In genomic region chr4:68594678-68595077, GRCh38 we compare ENCODE assay signal across 42 cellular contexts. TPM values are rescaled to one million over a fixed set of nuclear protein-coding genes. Genes with fewer than 3 reads are reported as not detected.
"Had no signal": no experiment of that assay in that cellular context is flagged by ENCODE, and none has a peak within 500 bp of the region (broad histone marks: within the 10 kb centered on the region; RNA-seq: fewer than 3 reads in every experiment).

No MANE protein-coding gene starts in this region.

- H3K27ac Mint-ChIP-seq: activated naive CD4-positive, alpha-beta T cell treated with anti-CD3 and anti-CD28 coated beads for 36 hours; activated naive CD4-positive, alpha-beta T cell treated with anti-CD3 and anti-CD28 coated beads, Interleukin-2, amount 10 ng/mL, durations not matched to agents 7 days and 5 days; activated naive CD4-positive, alpha-beta T cell treated with anti-CD3 and anti-CD28 coated beads, Interleukin-2, amount 50 U/mL, for 24 hours; activated naive CD4-positive, alpha-beta T cell treated with anti-CD3 and anti-CD28 coated beads, Interleukin-2, amount 50 U/mL, for 72 hours; activated naive CD8-positive, alpha-beta T cell; activated naive CD8-positive, alpha-beta T cell treated with anti-CD3 and anti-CD28 coated beads for 36 hours; activated naive CD8-positive, alpha-beta T cell treated with anti-CD3 and anti-CD28 coated beads, Interleukin-2, amount 10 ng/mL, durations not matched to agents 7 days and 5 days; activated naive CD8-positive, alpha-beta T cell treated with anti-CD3 and anti-CD28 coated beads, Interleukin-2, amount 50 U/mL, for 24 hours; activated T-cell treated with anti-CD3 and anti-CD28 coated beads, Interleukin-2, amount 50 U/mL, for 24 hours; activated T-cell treated with anti-CD3 and anti-CD28 coated beads, Interleukin-2, amount 50 U/mL, for 72 hours; activated T-helper 1 cell treated with anti-CD3 and anti-CD28 coated beads, Interleukin-12 subunit alpha, Interleukin-12 subunit beta, Interleukin-2, Interleukin-4 antibody, amounts not matched to agents 30 ng/mL and 10 ng/mL and 1 ng/mL, durations not matched to agents 14 hours and 24 hours and 36 hours; activated T-helper 17 cell treated with anti-CD3 and anti-CD28 coated beads, Interleukin-2, amount 50 U/mL, for 72 hours; activated T-helper 2 cell treated with anti-CD3 and anti-CD28 coated beads, Interferon-gamma antibody, Interleukin-2, Interleukin-4, amounts not matched to agents 10 μg/mL and 5 μg/mL and 100 μg/mL, durations not matched to agents 14 hours and 24 hours and 36 hours; brain had no signal

- H3K4me1 Mint-ChIP-seq: activated naive CD4-positive, alpha-beta T cell treated with anti-CD3 and anti-CD28 coated beads, Interleukin-2, amount 10 ng/mL, durations not matched to agents 7 days and 5 days; activated naive CD4-positive, alpha-beta T cell treated with anti-CD3 and anti-CD28 coated beads, Interleukin-2, amount 50 U/mL, for 24 hours; activated naive CD8-positive, alpha-beta T cell treated with anti-CD3 and anti-CD28 coated beads for 36 hours; activated naive CD8-positive, alpha-beta T cell treated with anti-CD3 and anti-CD28 coated beads, Interleukin-2, amount 10 ng/mL, durations not matched to agents 7 days and 5 days; activated naive CD8-positive, alpha-beta T cell treated with anti-CD3 and anti-CD28 coated beads, Interleukin-2, amount 50 U/mL, for 24 hours; activated T-helper 17 cell treated with anti-CD3 and anti-CD28 coated beads, Interleukin-2, amount 50 U/mL, for 72 hours; central memory CD8-positive, alpha-beta T cell had no signal

- H3K36me3 ChIP-seq: adrenal gland, ascending aorta, brain microvascular endothelial cell, breast epithelium, cardiac muscle cell had no signal

- FAIRE-seq: astrocyte, bronchial epithelial cell had no signal

- H3K9me3 ChIP-seq: adrenal gland, ascending aorta, body of pancreas, breast epithelium had no signal

- DNase-seq: activated effector memory CD4-positive, alpha-beta T cell treated with anti-CD3 and anti-CD28 coated beads, Interleukin-2, amount 50 U/mL, for 16 hours; activated effector memory CD4-positive, alpha-beta T cell treated with Interleukin-2 at 50 U/mL for 16 hours; activated gamma-delta T cell; activated gamma-delta T cell treated with Interleukin-2 at 50 U/mL for 16 hours; activated naive CD4-positive, alpha-beta T cell; activated naive CD4-positive, alpha-beta T cell treated with anti-CD3 and anti-CD28 coated beads for 36 hours; activated naive CD4-positive, alpha-beta T cell treated with anti-CD3 and anti-CD28 coated beads, Interleukin-2, amount 10 ng/mL, durations not matched to agents 7 days and 5 days; activated naive CD4-positive, alpha-beta T cell treated with anti-CD3 and anti-CD28 coated beads, Interleukin-2, amount 50 U/mL, for 16 hours; activated naive CD4-positive, alpha-beta T cell treated with Interleukin-2 at 50 U/mL for 16 hours; activated naive CD8-positive, alpha-beta T cell treated with anti-CD3 and anti-CD28 coated beads for 36 hours; activated naive CD8-positive, alpha-beta T cell treated with anti-CD3 and anti-CD28 coated beads, Interleukin-2, amount 10 ng/mL, durations not matched to agents 7 days and 5 days; activated naive CD8-positive, alpha-beta T cell treated with anti-CD3 and anti-CD28 coated beads, Interleukin-2, amount 50 U/mL, for 24 hours; activated T-cell treated with anti-CD3 and anti-CD28 coated beads for 4 hours; activated T-cell treated with anti-CD3 and anti-CD28 coated beads, Interleukin-2, amount 50 U/mL, for 1 hour; activated T-cell treated with anti-CD3 and anti-CD28 coated beads, Interleukin-2, amount 50 U/mL, for 24 hours; activated T-cell treated with anti-CD3 and anti-CD28 coated beads, Interleukin-2, amount 50 U/mL, for 4 hours; activated T-cell treated with anti-CD3 and anti-CD28 coated beads, Interleukin-2, amount 50 U/mL, for 48 hours; activated T-cell treated with anti-CD3 and anti-CD28 coated beads, Interleukin-2, amount 50 U/mL, for 72 hours; adrenal gland; amniotic stem cell; amygdala; anterior cingulate cortex; aorta; body of pancreas; brain microvascular endothelial cell; caudate nucleus; central memory CD4-positive, alpha-beta T cell; cerebellar nuclear complex had no signal

- ATAC-seq: activated naive CD4-positive, alpha-beta T cell treated with anti-CD3 and anti-CD28 coated beads, Interleukin-2, amount 50 U/mL, for 72 hours; activated naive CD8-positive, alpha-beta T cell treated with anti-CD3 and anti-CD28 coated beads, Interleukin-2, amount 50 U/mL, for 24 hours; activated T-cell treated with anti-CD3 and anti-CD28 coated beads, Interleukin-2, amount 50 U/mL, for 4 hours; activated T-cell treated with anti-CD3 and anti-CD28 coated beads, Interleukin-2, amount 50 U/mL, for 72 hours; activated T-helper 17 cell treated with anti-CD3 and anti-CD28 coated beads, Interleukin-2, amount 50 U/mL, for 72 hours; body of pancreas had no signal

- H3K27me3 Mint-ChIP-seq: activated naive CD4-positive, alpha-beta T cell treated with anti-CD3 and anti-CD28 coated beads, Interleukin-2, amount 10 ng/mL, durations not matched to agents 7 days and 5 days; activated naive CD4-positive, alpha-beta T cell treated with anti-CD3 and anti-CD28 coated beads, Interleukin-2, amount 50 U/mL, for 24 hours; activated naive CD8-positive, alpha-beta T cell; activated naive CD8-positive, alpha-beta T cell treated with anti-CD3 and anti-CD28 coated beads for 36 hours; activated naive CD8-positive, alpha-beta T cell treated with anti-CD3 and anti-CD28 coated beads, Interleukin-2, amount 10 ng/mL, durations not matched to agents 7 days and 5 days; activated naive CD8-positive, alpha-beta T cell treated with anti-CD3 and anti-CD28 coated beads, Interleukin-2, amount 50 U/mL, for 24 hours; activated T-cell treated with anti-CD3 and anti-CD28 coated beads, Interleukin-2, amount 50 U/mL, for 24 hours had no signal

- H3K9me3 Mint-ChIP-seq: activated naive CD4-positive, alpha-beta T cell treated with anti-CD3 and anti-CD28 coated beads, Interleukin-2, amount 10 ng/mL, durations not matched to agents 7 days and 5 days; activated naive CD4-positive, alpha-beta T cell treated with anti-CD3 and anti-CD28 coated beads, Interleukin-2, amount 50 U/mL, for 24 hours; activated naive CD8-positive, alpha-beta T cell treated with anti-CD3 and anti-CD28 coated beads, Interleukin-2, amount 50 U/mL, for 24 hours; activated T-cell treated with anti-CD3 and anti-CD28 coated beads, Interleukin-2, amount 50 U/mL, for 24 hours; activated T-cell treated with anti-CD3 and anti-CD28 coated beads, Interleukin-2, amount 50 U/mL, for 4 hours; activated T-cell treated with anti-CD3 and anti-CD28 coated beads, Interleukin-2, amount 50 U/mL, for 72 hours; activated T-helper 1 cell treated with anti-CD3 and anti-CD28 coated beads, Interleukin-12 subunit alpha, Interleukin-12 subunit beta, Interleukin-2, Interleukin-4 antibody, amounts not matched to agents 30 ng/mL and 10 ng/mL and 1 ng/mL, durations not matched to agents 14 hours and 24 hours and 36 hours; activated T-helper 17 cell treated with anti-CD3 and anti-CD28 coated beads, Interleukin-2, amount 50 U/mL, for 72 hours; activated T-helper 2 cell treated with anti-CD3 and anti-CD28 coated beads, Interferon-gamma antibody, Interleukin-2, Interleukin-4, amounts not matched to agents 10 μg/mL and 5 μg/mL and 100 μg/mL, durations not matched to agents 14 hours and 24 hours and 36 hours; central memory CD8-positive, alpha-beta T cell had no signal

- H3K4me3 ChIP-seq: adrenal gland, ascending aorta, body of pancreas, breast epithelium, cardiac muscle cell had no signal

- H3K27ac ChIP-seq: adrenal gland, ascending aorta, body of pancreas, brain microvascular endothelial cell, breast epithelium, cardiac muscle cell had no signal

- H3K36me3 Mint-ChIP-seq: activated naive CD4-positive, alpha-beta T cell treated with anti-CD3 and anti-CD28 coated beads, Interleukin-2, amount 10 ng/mL, durations not matched to agents 7 days and 5 days; activated naive CD4-positive, alpha-beta T cell treated with anti-CD3 and anti-CD28 coated beads, Interleukin-2, amount 50 U/mL, for 24 hours; activated naive CD4-positive, alpha-beta T cell treated with anti-CD3 and anti-CD28 coated beads, Interleukin-2, amount 50 U/mL, for 72 hours; activated naive CD8-positive, alpha-beta T cell; activated naive CD8-positive, alpha-beta T cell treated with anti-CD3 and anti-CD28 coated beads for 36 hours; activated naive CD8-positive, alpha-beta T cell treated with anti-CD3 and anti-CD28 coated beads, Interleukin-2, amount 10 ng/mL, durations not matched to agents 7 days and 5 days; brain had no signal

- H3K27me3 ChIP-seq: adrenal gland, ascending aorta, body of pancreas, brain microvascular endothelial cell, breast epithelium, cardiac muscle cell had no signal

- H3K4me3 Mint-ChIP-seq: activated naive CD4-positive, alpha-beta T cell treated with anti-CD3 and anti-CD28 coated beads for 36 hours; activated naive CD4-positive, alpha-beta T cell treated with anti-CD3 and anti-CD28 coated beads, Interleukin-2, amount 10 ng/mL, durations not matched to agents 7 days and 5 days; activated naive CD4-positive, alpha-beta T cell treated with anti-CD3 and anti-CD28 coated beads, Interleukin-2, amount 50 U/mL, for 24 hours; activated naive CD8-positive, alpha-beta T cell; activated naive CD8-positive, alpha-beta T cell treated with anti-CD3 and anti-CD28 coated beads for 36 hours; activated naive CD8-positive, alpha-beta T cell treated with anti-CD3 and anti-CD28 coated beads, Interleukin-2, amount 10 ng/mL, durations not matched to agents 7 days and 5 days; activated naive CD8-positive, alpha-beta T cell treated with anti-CD3 and anti-CD28 coated beads, Interleukin-2, amount 50 U/mL, for 24 hours; activated T-cell treated with anti-CD3 and anti-CD28 coated beads, Interleukin-2, amount 50 U/mL, for 24 hours; activated T-cell treated with anti-CD3 and anti-CD28 coated beads, Interleukin-2, amount 50 U/mL, for 4 hours; activated T-cell treated with anti-CD3 and anti-CD28 coated beads, Interleukin-2, amount 50 U/mL, for 72 hours; activated T-helper 1 cell treated with anti-CD3 and anti-CD28 coated beads, Interleukin-12 subunit alpha, Interleukin-12 subunit beta, Interleukin-2, Interleukin-4 antibody, amounts not matched to agents 30 ng/mL and 10 ng/mL and 1 ng/mL, durations not matched to agents 14 hours and 24 hours and 36 hours; activated T-helper 17 cell treated with anti-CD3 and anti-CD28 coated beads, Interleukin-2, amount 50 U/mL, for 72 hours; brain; central memory CD8-positive, alpha-beta T cell had no signal

- H3K4me1 ChIP-seq: adrenal gland, ascending aorta, breast epithelium had no signal

RNA-seq across cellular contexts. Expression of gene UGT2B17, which starts 18.6 kb away (rescaled TPM):
- total RNA-seq: activated naive CD4-positive, alpha-beta T cell treated with anti-CD3 and anti-CD28 coated beads for 36 hours; activated naive CD4-positive, alpha-beta T cell treated with anti-CD3 and anti-CD28 coated beads, Interleukin-2, amount 50 U/mL, for 72 hours; activated naive CD8-positive, alpha-beta T cell treated with anti-CD3 and anti-CD28 coated beads for 36 hours; activated naive CD8-positive, alpha-beta T cell treated with anti-CD3 and anti-CD28 coated beads, Interleukin-2, amount 10 ng/mL, durations not matched to agents 7 days and 5 days; activated T-cell treated with anti-CD3 and anti-CD28 coated beads, Interleukin-2, amount 50 U/mL, for 72 hours; activated T-helper 1 cell treated with anti-CD3 and anti-CD28 coated beads, Interleukin-12 subunit alpha, Interleukin-12 subunit beta, Interleukin-2, Interleukin-4 antibody, amounts not matched to agents 30 ng/mL and 10 ng/mL and 1 ng/mL, durations not matched to agents 14 hours and 24 hours and 36 hours; activated T-helper 17 cell treated with anti-CD3 and anti-CD28 coated beads, Interleukin-2, amount 50 U/mL, for 72 hours; activated T-helper 2 cell treated with anti-CD3 and anti-CD28 coated beads, Interferon-gamma antibody, Interleukin-2, Interleukin-4, amounts not matched to agents 10 μg/mL and 5 μg/mL and 100 μg/mL, durations not matched to agents 14 hours and 24 hours and 36 hours; aorta; ascending aorta; astrocyte; body of pancreas; bronchial epithelial cell; cardiac muscle cell; cardiac septum had no signal
- polyA plus RNA-seq: cardiac muscle cell had no signal
